Comparison of ENCODE assay signal across 18 cellular contexts in the genomic region with DNA sequence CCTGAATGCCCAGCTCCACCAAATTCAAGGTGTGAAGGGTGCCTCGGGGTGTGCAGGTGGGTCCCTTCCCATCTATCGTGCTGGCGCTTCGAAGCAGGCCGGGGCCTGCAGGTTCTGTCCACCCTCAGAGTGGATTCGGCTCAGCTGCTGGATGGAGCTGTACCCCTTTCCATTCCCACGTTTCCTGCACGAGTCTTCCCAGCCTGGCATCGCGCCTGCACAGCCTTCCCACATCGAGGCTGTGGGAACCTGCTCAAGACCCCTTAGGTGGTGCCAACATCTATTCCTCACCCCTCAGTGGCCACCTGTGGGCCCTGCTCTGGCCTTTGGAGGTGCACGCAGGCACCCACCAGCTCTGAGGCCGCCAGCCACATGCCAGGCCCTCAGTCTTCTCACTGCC.
"Had no signal": no experiment of that assay in that cellular context is flagged by ENCODE, and none has a peak within 500 bp of the region (broad histone marks: within the 10 kb centered on the region; RNA-seq: fewer than 3 reads in every experiment).

No MANE protein-coding gene starts in this region.

- H3K9me3 Mint-ChIP-seq: immature natural killer cell; naive thymus-derived CD4-positive, alpha-beta T cell; nephron progenitor cell had no signal

- H3K4me1 ChIP-seq: foreskin keratinocyte, left ventricle myocardium inferior, lower lobe of right lung, pancreas had no signal

- H3K9me3 ChIP-seq: left ventricle myocardium inferior, lower lobe of right lung, pancreas had no signal

- H3K4me3 ChIP-seq: left ventricle myocardium inferior, lower lobe of right lung, pancreas had no signal

- H3K27me3 ChIP-seq: pancreas had no signal

- DNase-seq: dermis blood vessel endothelial cell; foreskin keratinocyte; immature natural killer cell; kidney; left cardiac atrium; left ventricle myocardium inferior; lower lobe of right lung; naive thymus-derived CD4-positive, alpha-beta T cell; nephron progenitor cell; nucleus accumbens; pancreas; right cardiac atrium; small intestine; stimulated activated CD4-positive, alpha-beta T cell treated with anti-CD3 and anti-CD28 coated beads, Interleukin-12 subunit alpha, Interleukin-12 subunit beta, amount 100 ng/mL, for 4 hours; stimulated activated naive CD4-positive, alpha-beta T cell treated with Interleukin-2 at 50 U/mL for 16 hours; trophoblast cell had no signal

- H3K4me1 Mint-ChIP-seq: nephron progenitor cell had no signal

- H3K4me3 Mint-ChIP-seq: immature natural killer cell; memory B cell; naive thymus-derived CD4-positive, alpha-beta T cell; nephron progenitor cell had no signal

- H3K36me3 ChIP-seq: left ventricle myocardium inferior, lower lobe of right lung, pancreas had no signal

- ATAC-seq: foreskin keratinocyte; left cardiac atrium; lower lobe of right lung; naive thymus-derived CD4-positive, alpha-beta T cell; pancreas; right cardiac atrium had no signal

- H3K27ac Mint-ChIP-seq: immature natural killer cell, memory B cell, nephron progenitor cell, progenitor cell of endocrine pancreas had no signal

- H3K36me3 Mint-ChIP-seq: immature natural killer cell had no signal

- H3K27ac ChIP-seq: foreskin keratinocyte, left ventricle myocardium inferior, lower lobe of right lung, pancreas had no signal
